8 cellular contexts compared by ENCODE assay signal in the genomic region with DNA sequence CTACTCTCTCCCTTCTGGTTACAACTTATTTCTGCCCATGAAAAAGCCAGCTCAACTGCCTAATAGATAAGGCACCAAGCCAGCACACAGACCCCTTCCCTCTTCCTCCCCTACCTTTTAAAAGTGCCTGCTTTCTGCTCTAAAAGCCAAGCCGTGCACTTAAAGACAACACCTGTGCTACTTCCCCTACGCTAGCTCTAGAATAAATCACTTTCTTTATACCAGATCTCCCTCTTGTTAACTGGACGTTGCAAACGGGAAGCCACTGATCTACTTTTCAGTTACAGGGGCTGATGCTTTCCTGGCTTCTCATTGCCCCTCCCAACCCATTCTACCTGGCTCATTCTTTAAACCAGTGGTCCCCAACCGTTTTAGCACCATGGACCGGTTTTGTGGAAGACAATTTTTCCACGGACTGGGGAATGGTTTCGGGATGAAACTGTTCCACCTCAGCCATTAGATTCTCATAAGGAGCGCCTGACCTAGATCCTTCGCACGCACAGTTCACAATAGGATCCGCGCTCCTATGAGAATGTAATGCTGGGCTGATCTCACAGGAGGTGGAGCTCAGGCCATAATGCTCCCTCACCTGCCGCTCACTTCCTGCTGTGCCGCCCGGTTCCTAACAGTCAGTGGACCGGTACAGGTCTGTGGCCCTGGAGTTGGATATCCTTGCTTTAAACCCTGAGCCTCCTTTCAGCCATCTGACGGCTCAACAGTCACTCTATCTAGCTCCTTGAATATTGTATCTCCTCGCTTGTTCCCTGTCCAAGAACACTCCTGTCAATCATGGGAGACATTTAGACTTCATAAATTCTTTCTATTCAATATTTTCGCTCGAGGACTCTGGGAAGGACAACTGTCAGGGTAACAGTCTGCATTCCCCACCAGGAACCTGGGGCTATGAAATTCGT. TPM values are rescaled to one million over a fixed set of nuclear protein-coding genes. Genes with fewer than 3 reads are reported as not detected.
DNase-seq lines count a peak whose midpoint lies in the region; ATAC-seq and TF ChIP-seq lines count a peak whose summit lies in the region.

No MANE protein-coding gene starts in this region.

- TF ChIP-seq CTCF in dorsolateral prefrontal cortex (IDR thresholded peaks at IDR 0.05 in 54 of 56, conservative IDR thresholded peaks at IDR 0.05 in 2 of 56; ENCODE audit: low read depth in 1 of 56, partially characterized antibody in 56 of 56) (no peak), stomach (IDR thresholded peaks at IDR 0.05) (no peak)

- H3K4me1 Mint-ChIP-seq in CD8-positive, alpha-beta memory T cell = peaks cover 19 to 33% (median 31%) of the 10 kb centered on the region in 3 donors
- H3K4me1 Mint-ChIP-seq in T-helper 1 cell treated with Interleukin-12 subunit alpha and Interleukin-12 subunit beta and Interleukin-4 antibody, amounts not matched to agents 30 μg/mL and 1 μg/mL, for 36 hours (ENCODE audit: low read depth) = peaks cover 3% of the 10 kb centered on the region

- peak overlapping the region; percentile 62 for H3K4me3 ChIP-seq in CD8-positive, alpha-beta memory T cell (ENCODE audit: low read length)
- H3K4me3 ChIP-seq in dorsolateral prefrontal cortex (peak overlapping the region; percentile 59 to 95 (median 83)), mesodermal cell (ENCODE audit: extremely low read depth, insufficient read depth, low read length, poor library complexity, severe bottlenecking) (peak overlapping the region; percentile 84), stomach (peak overlapping the region; percentile 67 to 79 (median 69))

- no peak overlapping the region for H3K27ac ChIP-seq in CD8-positive, alpha-beta memory T cell (ENCODE audit: low read depth, low read length)
- H3K27ac ChIP-seq in dorsolateral prefrontal cortex = peak overlapping the region in 50 of 59 donors; percentile 2 to 88 (median 70)
- no peak overlapping the region for H3K27ac ChIP-seq in mesodermal cell (ENCODE audit: low read depth, low read length, severe bottlenecking)
- H3K27ac ChIP-seq in stomach = peak overlapping the region; percentile 32 to 82 (median 78)

- H3K36me3 ChIP-seq in CD8-positive, alpha-beta memory T cell (ENCODE audit: insufficient read depth, low read length) = no peaks in the 10 kb centered on the region
- H3K36me3 ChIP-seq in mesodermal cell (ENCODE audit: control insufficient read depth, insufficient read depth, low read length) (peaks cover 16% of the 10 kb centered on the region), stomach (peaks cover 4 to 16% (median 14%) of the 10 kb centered on the region in 4 donors)

- POLR2A ChIA-PET in CD8-positive, alpha-beta memory T cell (lab: Charles Lee) = no interaction called here

- peak in 1 of 5 donors; percentile 13 for DNase-seq in CD8-positive, alpha-beta memory T cell
- DNase-seq in dorsolateral prefrontal cortex (peak in 7 of 10 donors; percentile 10 to 59 (median 47)), stomach (peak; percentile 28)

- peak overlapping the region; percentile 83 to 96 (median 93) for H3K4me3 Mint-ChIP-seq in CD8-positive, alpha-beta memory T cell
- peak overlapping the region; percentile 74 for H3K4me3 Mint-ChIP-seq in T-helper 1 cell treated with Interleukin-12 subunit alpha and Interleukin-12 subunit beta and Interleukin-4 antibody, amounts not matched to agents 30 μg/mL and 1 μg/mL, for 36 hours

- peaks cover 20 to 42% (median 24%) of the 10 kb centered on the region in 5 donors for H3K9me3 Mint-ChIP-seq in CD8-positive, alpha-beta memory T cell
- peaks cover 69% of the 10 kb centered on the region for H3K9me3 Mint-ChIP-seq in T-helper 1 cell treated with Interleukin-12 subunit alpha and Interleukin-12 subunit beta and Interleukin-4 antibody, amounts not matched to agents 30 μg/mL and 1 μg/mL, for 36 hours

- peaks cover 18 to 21% of the 10 kb centered on the region in 2 donors for H3K27me3 Mint-ChIP-seq in CD8-positive, alpha-beta memory T cell
- no peaks in the 10 kb centered on the region for H3K27me3 Mint-ChIP-seq in T-helper 1 cell treated with Interleukin-12 subunit alpha and Interleukin-12 subunit beta and Interleukin-4 antibody, amounts not matched to agents 30 μg/mL and 1 μg/mL, for 36 hours (ENCODE audit: low read depth)

- intact Hi-C loops in dorsolateral prefrontal cortex (cut with DNase I) (loop anchor here (1.0 to 5.0 kb wide), 9 partner anchors 22 to 451 kb away; partner anchors contain the start of genes ZNF224 (in 2 of the 2), ZNF225 (in 2 of the 2), ZNF230 (in 2 of the 2) and ZNF155 (in 1 of the 2)), stomach (cut with DNase I; ENCODE audit: low total_unique reads) (no loop called here)

- peak overlapping the region in 6 of 8 donors; percentile 3 to 88 (median 64) for H3K27ac Mint-ChIP-seq in CD8-positive, alpha-beta memory T cell
- H3K27ac Mint-ChIP-seq in T-helper 1 cell treated with Interleukin-12 subunit alpha and Interleukin-12 subunit beta and Interleukin-4 antibody, amounts not matched to agents 30 μg/mL and 1 μg/mL, for 36 hours = no peak overlapping the region

- CTCF ChIA-PET in CD8-positive, alpha-beta memory T cell (lab: Charles Lee) = no interaction called here

- no peaks in the 10 kb centered on the region for H3K9me3 ChIP-seq in CD8-positive, alpha-beta memory T cell (ENCODE audit: low read length)
- H3K9me3 ChIP-seq in mesodermal cell (ENCODE audit: control insufficient read depth, low read length) = no peaks in the 10 kb centered on the region
- peaks cover 0 to 23% (median 11%) of the 10 kb centered on the region in 4 donors for H3K9me3 ChIP-seq in stomach

- TF ChIP-seq POLR2A in stomach (IDR thresholded peaks at IDR 0.05) = no peak

- peak; percentile 25 for ATAC-seq in HG03432 (IDR thresholded peaks at IDR 0.05; ENCODE audit: unreplicated experiment)
- no peak for ATAC-seq in HG03442 (IDR thresholded peaks at IDR 0.05; ENCODE audit: unreplicated experiment)
- no peak for ATAC-seq in HG03045 (IDR thresholded peaks at IDR 0.05; ENCODE audit: unreplicated experiment)

- no peaks in the 10 kb centered on the region for H3K27me3 ChIP-seq in CD8-positive, alpha-beta memory T cell (ENCODE audit: insufficient read depth, low read length, poor library complexity, severe bottlenecking)
- peaks cover 0 to 17% (median 0%) of the 10 kb centered on the region in 45 donors for H3K27me3 ChIP-seq in dorsolateral prefrontal cortex
- peaks cover 0 to 29% (median 0%) of the 10 kb centered on the region in 3 donors for H3K27me3 ChIP-seq in stomach

- WGBS in mesodermal cell (ENCODE audit: insufficient coverage in 2 of 2), 2 experiments = 83 to 87% methylated on average over 18 to 22 of the region's 22 CpGs
- WGBS in stomach, 5 donors = 9 to 18% (median 10%) methylated on average over 22 of the region's 22 CpGs

- peaks cover 14 to 52% (median 27%) of the 10 kb centered on the region in 3 donors for H3K36me3 Mint-ChIP-seq in CD8-positive, alpha-beta memory T cell
- no peaks in the 10 kb centered on the region for H3K36me3 Mint-ChIP-seq in T-helper 1 cell treated with Interleukin-12 subunit alpha and Interleukin-12 subunit beta and Interleukin-4 antibody, amounts not matched to agents 30 μg/mL and 1 μg/mL, for 36 hours (ENCODE audit: low read depth)

- no peak for TF ChIP-seq EP300 in stomach (IDR thresholded peaks at IDR 0.05)

- H3K4me1 ChIP-seq in CD8-positive, alpha-beta memory T cell (ENCODE audit: insufficient read depth, low read length) = peaks cover 8% of the 10 kb centered on the region
- H3K4me1 ChIP-seq in mesodermal cell (ENCODE audit: control insufficient read depth, insufficient read depth, low read length, poor library complexity, severe bottlenecking) (no peaks in the 10 kb centered on the region), stomach (peaks cover 7 to 23% (median 18%) of the 10 kb centered on the region in 4 donors)

RNA-seq across cellular contexts. Expression of gene ZNF223, which starts 0.8 kb away (rescaled TPM):
- total RNA-seq in CD8-positive, alpha-beta memory T cell = 1 to 10 TPM; 1.3 to 1.9 TPM
- polyA plus RNA-seq in CD8-positive, alpha-beta memory T cell = 2.7 TPM
- total RNA-seq in dorsolateral prefrontal cortex (10 to 100 TPM in 68 of 120 experiments, 1 to 10 TPM in 52; 5.2 to 18.6 (median 10.3) TPM), stomach (1 to 10 TPM in 2 of 5 donors, not detected in 3; 8.0 to 8.1 TPM)
- 7.6 TPM for polyA plus RNA-seq in mesodermal cell (2013, experiment 1 of 2)
- polyA plus RNA-seq in mesodermal cell (2013, experiment 2 of 2) = 6.0 TPM
- polyA plus RNA-seq in stomach = 1 to 10 TPM; 1.2 to 8.6 (median 2.9) TPM

RNA-seq across cellular contexts. Expression of gene ZNF284, which starts 21.0 kb away (rescaled TPM):
- 1 to 10 TPM; 2.4 to 2.7 TPM for total RNA-seq in CD8-positive, alpha-beta memory T cell
- polyA plus RNA-seq in CD8-positive, alpha-beta memory T cell = 0.91 TPM
- total RNA-seq in dorsolateral prefrontal cortex (1 to 10 TPM; 2.3 to 6.7 (median 4.1) TPM), stomach (1 to 10 TPM in 3 of 5 donors, under 1 TPM in 1, not detected in 1; 0.29 to 7.6 (median 3.9) TPM)
- 2.1 TPM for polyA plus RNA-seq in mesodermal cell (2013, experiment 1 of 2)
- 1.8 TPM for polyA plus RNA-seq in mesodermal cell (2013, experiment 2 of 2)
- polyA plus RNA-seq in stomach = under 1 TPM; 0.15 to 0.68 (median 0.37) TPM

RNA-seq across cellular contexts. Expression of gene ZNF222, which starts 25.8 kb away (rescaled TPM):
- total RNA-seq in CD8-positive, alpha-beta memory T cell = 1 to 10 TPM; 2.5 to 3.3 TPM
- 3.2 TPM for polyA plus RNA-seq in CD8-positive, alpha-beta memory T cell
- 10 to 100 TPM in 7 of 120 experiments, 1 to 10 TPM in 113; 2.5 to 10.7 (median 7.0) TPM for total RNA-seq in dorsolateral prefrontal cortex
- 5.8 TPM for polyA plus RNA-seq in mesodermal cell (2013, experiment 1 of 2)
- 5.5 TPM for polyA plus RNA-seq in mesodermal cell (2013, experiment 2 of 2)
- 1 to 10 TPM in 2 of 5 donors, not detected in 3; 2.2 to 6.1 TPM for total RNA-seq in stomach
- 1 to 10 TPM; 1.1 to 2.8 (median 1.7) TPM for polyA plus RNA-seq in stomach

RNA-seq across cellular contexts. Expression of gene ZNF224, which starts 43.2 kb away (rescaled TPM):
- 10 to 100 TPM; 19.6 to 20.6 TPM for total RNA-seq in CD8-positive, alpha-beta memory T cell
- polyA plus RNA-seq in CD8-positive, alpha-beta memory T cell = 11.9 TPM
- 10 to 100 TPM; 25.6 to 58.3 (median 42.2) TPM for total RNA-seq in dorsolateral prefrontal cortex
- polyA plus RNA-seq in mesodermal cell (2013, experiment 1 of 2) = 17.8 TPM
- 14.2 TPM for polyA plus RNA-seq in mesodermal cell (2013, experiment 2 of 2)
- total RNA-seq in stomach = 10 to 100 TPM; 14.6 to 54.0 (median 19.2) TPM
- 10 to 100 TPM in 1 of 3 donors, 1 to 10 TPM in 2; 6.9 to 13.6 (median 9.9) TPM for polyA plus RNA-seq in stomach

RNA-seq across cellular contexts. Expression of gene ZNF230, which starts 48.2 kb away (rescaled TPM):
- total RNA-seq in CD8-positive, alpha-beta memory T cell = 1 to 10 TPM; 3.9 to 4.9 TPM
- 3.4 TPM for polyA plus RNA-seq in CD8-positive, alpha-beta memory T cell
- 10 to 100 TPM in 2 of 120 experiments, 1 to 10 TPM in 118; 2.7 to 11.5 (median 6.4) TPM for total RNA-seq in dorsolateral prefrontal cortex
- 2.7 TPM for polyA plus RNA-seq in mesodermal cell (2013, experiment 1 of 2)
- polyA plus RNA-seq in mesodermal cell (2013, experiment 2 of 2) = 2.9 TPM
- 10 to 100 TPM in 1 of 5 donors, 1 to 10 TPM in 3, not detected in 1; 1.3 to 16.1 (median 6.3) TPM for total RNA-seq in stomach
- polyA plus RNA-seq in stomach = 1 to 10 TPM; 1.1 to 2.1 (median 1.1) TPM

Comparison
In these comparisons a context has a peak if more than half of its experiments do, and no peak if none do; other contexts are left out.
1. H3K27ac ChIP-seq: peak in dorsolateral prefrontal cortex (50 of 59) and stomach (5 of 5); none in CD8-positive, alpha-beta memory T cell (single experiment) and mesodermal cell (single experiment).
2. Peak in every context shown above with its lines, with median percentiles within 50 percentile points of each other: H3K4me3 ChIP-seq.